ENCODE assay signal across 13 cellular contexts in the genomic region with DNA sequence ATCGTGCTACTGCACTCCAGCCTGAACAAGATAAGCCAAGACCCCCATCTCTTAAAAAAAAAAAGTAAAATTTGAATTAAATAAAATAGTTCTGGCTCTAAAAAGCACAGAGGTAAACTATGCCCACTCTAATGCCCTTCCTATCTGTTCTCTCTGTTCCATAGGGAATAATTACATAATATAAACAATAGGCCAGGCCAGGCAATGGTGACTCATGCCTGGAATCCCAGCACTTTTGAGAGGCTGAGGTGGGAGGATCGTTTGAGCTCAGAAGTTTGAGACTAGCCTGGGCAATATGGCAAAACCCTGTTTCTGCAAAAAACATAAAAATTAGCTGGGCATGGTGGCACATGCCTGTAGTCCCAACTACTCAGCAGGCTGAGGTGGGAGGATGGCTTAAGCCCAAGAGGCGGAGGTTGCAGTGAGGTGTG. TPM values are rescaled to one million over a fixed set of nuclear protein-coding genes. Genes with fewer than 3 reads are reported as not detected.
DNase-seq lines count a peak whose midpoint lies in the region; ATAC-seq, FAIRE-seq and TF ChIP-seq lines count a peak whose summit lies in the region.
"Had no signal": no experiment of that assay in that cellular context is flagged by ENCODE, and none has a peak within 500 bp of the region (broad histone marks: within the 10 kb centered on the region; RNA-seq: fewer than 3 reads in every experiment).

No MANE protein-coding gene starts in this region.

- no peak for TF ChIP-seq CTCF in pancreas (IDR thresholded peaks at IDR 0.05)

- DNase-seq in DMS53 treated with DMSO at 0.1 percent for 48 hours (lab: John Stamatoyannopoulos, UW; ENCODE audit: unreplicated experiment) (peak; percentile 43), NCI-H446 treated with DMSO at 0.1 percent for 48 hours (lab: John Stamatoyannopoulos, UW) (peak; percentile 37), dermis blood vessel endothelial cell (peak; percentile 70), pancreas (no peak), NCI-H2196 (lab: John Stamatoyannopoulos, UW; ENCODE audit: unreplicated experiment) (no peak), left lobe of liver (ENCODE audit: low spot score) (no peak)
- DNase-seq in activated T-cell treated with anti-CD3 and anti-CD28 coated beads, Interleukin-2, amount 50 U/mL, for 1 hour, result no peak
- DNase-seq: amniotic stem cell; naive B cell; NCI-H1105 treated with DMSO at 0.1 percent for 48 hours; NK-92 treated with Interleukin-12 subunit alpha and Interleukin-12 subunit beta, amount 100 ng/mL, for 24 hours had no signal

- no peaks in the 10 kb centered on the region for H3K9me3 ChIP-seq in pancreas

- FAIRE-seq in pancreas (lab: Jason Lieb, UNC), result no peak

- no peaks in the 10 kb centered on the region for H3K4me1 Mint-ChIP-seq in stimulated activated memory B cell treated with anti-CD40 and anti-IgM and Interleukin-4, amounts not matched to agents 10 μg/mL and 1 μg/mL and 100 μg/mL, for 72 hours

- no peak overlapping the region for H3K4me3 Mint-ChIP-seq in stimulated activated memory B cell treated with anti-CD40 and anti-IgM and Interleukin-4, amounts not matched to agents 10 μg/mL and 1 μg/mL and 100 μg/mL, for 72 hours
- H3K4me3 Mint-ChIP-seq: naive B cell; T-helper 2 cell treated with Interferon-gamma antibody and Interleukin-4, amounts not matched to agents 5 μg/mL and 100 μg/mL, for 36 hours had no signal

- H3K4me1 ChIP-seq in pancreas, result peaks cover 30 to 47% (median 43%) of the 10 kb centered on the region in 3 donors

- no peaks in the 10 kb centered on the region for H3K36me3 Mint-ChIP-seq in stimulated activated memory B cell treated with anti-CD40 and anti-IgM and Interleukin-4, amounts not matched to agents 10 μg/mL and 1 μg/mL and 100 μg/mL, for 72 hours

- H3K27me3 Mint-ChIP-seq in stimulated activated memory B cell treated with anti-CD40 and anti-IgM and Interleukin-4, amounts not matched to agents 10 μg/mL and 1 μg/mL and 100 μg/mL, for 72 hours, result no peaks in the 10 kb centered on the region

- H3K27ac ChIP-seq in pancreas, result peak overlapping the region in 3 of 4 donors; percentile 16 to 68 (median 65)

- 65 to 67% methylated on average over 3 of the region's 3 CpGs for WGBS in pancreas, 2 donors

- peak; percentile 16 to 57 (median 41) for ATAC-seq in pancreas
- ATAC-seq in stimulated activated memory B cell treated with anti-CD40 and anti-IgM and Interleukin-4, amounts not matched to agents 10 μg/mL and 1 μg/mL and 100 μg/mL, for 72 hours, result no peak
- ATAC-seq in left lobe of liver, result no peak

- no peaks in the 10 kb centered on the region for H3K27me3 ChIP-seq in pancreas

- intact Hi-C loops in pancreas (cut with DNase I), result no loop called here

- peaks cover 2% of the 10 kb centered on the region for H3K9me3 Mint-ChIP-seq in stimulated activated memory B cell treated with anti-CD40 and anti-IgM and Interleukin-4, amounts not matched to agents 10 μg/mL and 1 μg/mL and 100 μg/mL, for 72 hours
- H3K9me3 Mint-ChIP-seq: T-helper 2 cell treated with Interferon-gamma antibody and Interleukin-4, amounts not matched to agents 5 μg/mL and 100 μg/mL, for 36 hours had no signal

- H3K4me3 ChIP-seq in pancreas, result no peak overlapping the region

- H3K27ac Mint-ChIP-seq in stimulated activated memory B cell treated with anti-CD40 and anti-IgM and Interleukin-4, amounts not matched to agents 10 μg/mL and 1 μg/mL and 100 μg/mL, for 72 hours, result no peak overlapping the region
- H3K27ac Mint-ChIP-seq: T-helper 2 cell treated with Interferon-gamma antibody and Interleukin-4, amounts not matched to agents 5 μg/mL and 100 μg/mL, for 36 hours had no signal

- H3K36me3 ChIP-seq in pancreas, result no peaks in the 10 kb centered on the region

RNA-seq across cellular contexts. Expression of gene MYO10, which starts 47.4 kb away (rescaled TPM):
- total RNA-seq in dermis blood vessel endothelial cell (99.8 and 140 TPM in 2 replicates), pancreas (10 to 100 TPM; 23.8 to 47.3 (median 38.6) TPM), left lobe of liver (7.1 TPM)
- polyA plus RNA-seq in pancreas, result 10 to 100 TPM; 11.5 to 17.5 TPM

Comparison
In these comparisons a context has a peak if more than half of its experiments do, and no peak if none do; other contexts are left out.
1. DNase-seq: peak in DMS53 treated with DMSO at 0.1 percent for 48 hours (single experiment), NCI-H446 treated with DMSO at 0.1 percent for 48 hours (single experiment) and dermis blood vessel endothelial cell (single experiment); none in pancreas (0 of 6), activated T-cell treated with anti-CD3 and anti-CD28 coated beads, Interleukin-2, amount 50 U/mL, for 1 hour (single experiment), NCI-H2196 (single experiment) and left lobe of liver (single experiment).
2. ATAC-seq: peak in pancreas (4 of 4); none in stimulated activated memory B cell treated with anti-CD40 and anti-IgM and Interleukin-4, amounts not matched to agents 10 μg/mL and 1 μg/mL and 100 μg/mL, for 72 hours (single experiment) and left lobe of liver (single experiment).